In the genomic region with DNA sequence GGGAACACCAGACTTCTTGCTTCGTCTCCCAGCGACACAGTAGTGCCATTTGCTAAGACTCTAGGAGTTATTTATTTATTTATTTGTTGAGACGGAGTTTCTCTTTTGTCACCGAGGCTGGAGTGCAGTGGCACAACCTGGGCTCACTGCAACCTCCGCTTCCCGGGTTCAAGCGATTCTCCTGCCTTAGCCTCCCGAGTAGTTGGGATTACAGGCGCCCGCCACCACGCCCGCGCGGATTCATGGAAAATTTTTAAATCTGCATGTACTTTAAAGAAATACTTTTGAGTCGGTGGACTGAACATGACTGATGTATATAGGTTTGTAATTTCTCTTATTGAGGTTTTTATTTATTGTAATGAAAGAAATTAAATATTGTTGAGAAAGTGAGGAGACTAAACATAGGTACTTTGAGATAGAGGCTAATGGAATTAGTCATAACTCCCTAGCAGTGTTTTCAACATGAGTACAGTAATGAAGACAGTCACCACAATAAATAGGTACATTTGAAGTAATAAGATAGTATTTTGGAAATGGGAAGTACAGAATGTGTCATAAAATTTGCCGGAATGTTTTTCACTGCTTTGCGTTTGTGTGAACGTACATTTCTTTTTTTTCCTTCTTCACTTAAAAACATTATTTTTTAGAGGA, we compare ENCODE assay signal across 8 cellular contexts. TPM values are rescaled to one million over a fixed set of nuclear protein-coding genes. Genes with fewer than 3 reads are reported as not detected.
A peak's percentile ranks its signal among the peaks of the same experiment; 100 is the strongest.
DNase-seq lines count a peak whose midpoint lies in the region; ATAC-seq and TF ChIP-seq lines count a peak whose summit lies in the region.

No MANE protein-coding gene starts in this region.

- POLR2A ChIA-PET in activated CD4-positive, alpha-beta T cell treated with anti-CD3 and anti-CD28 coated beads for 36 hours (lab: Charles Lee), result no interaction called here

- peak overlapping the region; percentile 94 for H3K27ac Mint-ChIP-seq in activated CD4-positive, alpha-beta T cell treated with anti-CD3 and anti-CD28 coated beads for 36 hours
- peak overlapping the region; percentile 93 for H3K27ac Mint-ChIP-seq in activated T-helper 1 cell treated with anti-CD3 and anti-CD28 coated beads, Interleukin-12 subunit alpha, Interleukin-12 subunit beta, Interleukin-2, Interleukin-4 antibody, amounts not matched to agents 30 ng/mL and 10 ng/mL and 1 ng/mL, durations not matched to agents 14 hours and 24 hours and 36 hours

- H3K27ac ChIP-seq in iPS-20b (ENCODE audit: low read length) (peak overlapping the region; percentile 69), suprapubic skin (no peak overlapping the region)

- H3K27me3 Mint-ChIP-seq in activated CD4-positive, alpha-beta T cell treated with anti-CD3 and anti-CD28 coated beads for 36 hours, result peaks cover 8% of the 10 kb centered on the region
- H3K27me3 Mint-ChIP-seq in activated T-helper 1 cell treated with anti-CD3 and anti-CD28 coated beads, Interleukin-12 subunit alpha, Interleukin-12 subunit beta, Interleukin-2, Interleukin-4 antibody, amounts not matched to agents 30 ng/mL and 10 ng/mL and 1 ng/mL, durations not matched to agents 14 hours and 24 hours and 36 hours (ENCODE audit: insufficient read depth), result peaks cover 7% of the 10 kb centered on the region

- no peaks in the 10 kb centered on the region for H3K9me3 Mint-ChIP-seq in activated CD4-positive, alpha-beta T cell treated with anti-CD3 and anti-CD28 coated beads for 36 hours (ENCODE audit: low read depth)
- no peaks in the 10 kb centered on the region for H3K9me3 Mint-ChIP-seq in activated T-helper 1 cell treated with anti-CD3 and anti-CD28 coated beads, Interleukin-12 subunit alpha, Interleukin-12 subunit beta, Interleukin-2, Interleukin-4 antibody, amounts not matched to agents 30 ng/mL and 10 ng/mL and 1 ng/mL, durations not matched to agents 14 hours and 24 hours and 36 hours

- no peak for TF ChIP-seq CTCF in suprapubic skin (IDR thresholded peaks at IDR 0.05)

- H3K9me3 ChIP-seq in iPS-20b (ENCODE audit: insufficient read depth, low read depth, low read length) (no peaks in the 10 kb centered on the region), suprapubic skin (no peaks in the 10 kb centered on the region)

- DNase-seq in activated CD4-positive, alpha-beta T cell treated with anti-CD3 and anti-CD28 coated beads for 36 hours, result no peak
- no peak for DNase-seq in activated CD4-positive, alpha-beta T cell treated with anti-CD3 and anti-CD28 coated beads for 1 hour
- no peak for DNase-seq in activated T-helper 1 cell treated with anti-CD3 and anti-CD28 coated beads, Interleukin-12 subunit alpha, Interleukin-12 subunit beta, Interleukin-2, Interleukin-4 antibody, amounts not matched to agents 30 ng/mL and 10 ng/mL and 1 ng/mL, durations not matched to agents 14 hours and 24 hours and 36 hours (ENCODE audit: low spot score)
- DNase-seq in suprapubic skin (ENCODE audit: low spot score in 2 of 2), result no peak
- no peak for DNase-seq in NCI-H1048 (lab: John Stamatoyannopoulos, UW)
- no peak for DNase-seq in NK-92 (lab: John Stamatoyannopoulos, UW; ENCODE audit: unreplicated experiment)
- no peak for DNase-seq in kidney glomerular epithelial cell (lab: John Stamatoyannopoulos, UW)

- CTCF ChIA-PET in activated CD4-positive, alpha-beta T cell treated with anti-CD3 and anti-CD28 coated beads for 36 hours (lab: Charles Lee), result no interaction called here

- ATAC-seq in activated CD4-positive, alpha-beta T cell treated with anti-CD3 and anti-CD28 coated beads for 36 hours, result no peak

- peaks cover 1% of the 10 kb centered on the region for H3K36me3 Mint-ChIP-seq in activated CD4-positive, alpha-beta T cell treated with anti-CD3 and anti-CD28 coated beads for 36 hours (ENCODE audit: low read depth)
- peaks cover 3% of the 10 kb centered on the region for H3K36me3 Mint-ChIP-seq in activated T-helper 1 cell treated with anti-CD3 and anti-CD28 coated beads, Interleukin-12 subunit alpha, Interleukin-12 subunit beta, Interleukin-2, Interleukin-4 antibody, amounts not matched to agents 30 ng/mL and 10 ng/mL and 1 ng/mL, durations not matched to agents 14 hours and 24 hours and 36 hours (ENCODE audit: low read depth)

- peak overlapping the region; percentile 98 for H3K4me3 Mint-ChIP-seq in activated CD4-positive, alpha-beta T cell treated with anti-CD3 and anti-CD28 coated beads for 36 hours
- peak overlapping the region; percentile 98 for H3K4me3 Mint-ChIP-seq in activated T-helper 1 cell treated with anti-CD3 and anti-CD28 coated beads, Interleukin-12 subunit alpha, Interleukin-12 subunit beta, Interleukin-2, Interleukin-4 antibody, amounts not matched to agents 30 ng/mL and 10 ng/mL and 1 ng/mL, durations not matched to agents 14 hours and 24 hours and 36 hours

- H3K27me3 ChIP-seq in iPS-20b (ENCODE audit: insufficient read depth, low read length) (0 out of 2 replicates have a peak, but pooled peaks cover 5% of the 10 kb centered on the region), suprapubic skin (no peaks in the 10 kb centered on the region)

- TF ChIP-seq EP300 in suprapubic skin (IDR thresholded peaks at IDR 0.05), result no peak

- intact Hi-C loops in activated CD4-positive, alpha-beta T cell treated with anti-CD3 and anti-CD28 coated beads for 36 hours (cut with DNase I, micrococcal nuclease), result loop anchor here in 1 of 2 experiments (2.0 kb wide), 1 partner anchor 139 kb away; no protein-coding TSS in a partner anchor
- intact Hi-C loops in activated T-helper 1 cell treated with anti-CD3 and anti-CD28 coated beads, Interleukin-12 subunit alpha, Interleukin-12 subunit beta, Interleukin-2, Interleukin-4 antibody, amounts not matched to agents 30 ng/mL and 10 ng/mL and 1 ng/mL, durations not matched to agents 14 hours and 24 hours and 36 hours (cut with micrococcal nuclease), result no loop called here

- H3K4me1 ChIP-seq in iPS-20b (ENCODE audit: insufficient read depth, low read length) (peaks cover 7% of the 10 kb centered on the region; the same call in 1 of the 2 replicates), suprapubic skin (peaks cover 12% of the 10 kb centered on the region)

- peaks cover 29% of the 10 kb centered on the region for H3K4me1 Mint-ChIP-seq in activated CD4-positive, alpha-beta T cell treated with anti-CD3 and anti-CD28 coated beads for 36 hours
- peaks cover 24% of the 10 kb centered on the region for H3K4me1 Mint-ChIP-seq in activated T-helper 1 cell treated with anti-CD3 and anti-CD28 coated beads, Interleukin-12 subunit alpha, Interleukin-12 subunit beta, Interleukin-2, Interleukin-4 antibody, amounts not matched to agents 30 ng/mL and 10 ng/mL and 1 ng/mL, durations not matched to agents 14 hours and 24 hours and 36 hours (ENCODE audit: low read depth)

- H3K36me3 ChIP-seq in iPS-20b (ENCODE audit: insufficient read depth, low read depth, low read length) (no peaks in the 10 kb centered on the region), suprapubic skin (no peaks in the 10 kb centered on the region)

- peak overlapping the region; percentile 84 for H3K9ac ChIP-seq in iPS-20b (ENCODE audit: low read depth, low read length)

- WGBS in suprapubic skin, result 56% methylated on average over 18 of the region's 18 CpGs

- H3K4me3 ChIP-seq in iPS-20b (ENCODE audit: low read length) (peak overlapping the region; percentile 85), suprapubic skin (peak overlapping the region; percentile 94)

- no peak for TF ChIP-seq POLR2A in suprapubic skin (IDR thresholded peaks at IDR 0.05)

RNA-seq across cellular contexts. Expression of a gene that starts 1.0 kb away (rescaled TPM):
- total RNA-seq in activated CD4-positive, alpha-beta T cell treated with anti-CD3 and anti-CD28 coated beads for 36 hours, result 10 to 100 TPM; 22.6 to 28.6 TPM
- 24.9 and 30.7 TPM in 2 replicates for total RNA-seq in activated T-helper 1 cell treated with anti-CD3 and anti-CD28 coated beads, Interleukin-12 subunit alpha, Interleukin-12 subunit beta, Interleukin-2, Interleukin-4 antibody, amounts not matched to agents 30 ng/mL and 10 ng/mL and 1 ng/mL, durations not matched to agents 14 hours and 24 hours and 36 hours
- 10 to 100 TPM; 23.3 to 33.5 (median 31.2) TPM for total RNA-seq in suprapubic skin
